In genomic region chr5:176682016-176682531, GRCh38 we compare ENCODE assay signal across 10 cellular contexts. TPM values are rescaled to one million over a fixed set of nuclear protein-coding genes. Genes with fewer than 3 reads are reported as not detected.
"Had no signal": no experiment of that assay in that cellular context is flagged by ENCODE, and none has a peak within 500 bp of the region (broad histone marks: within the 10 kb centered on the region; RNA-seq: fewer than 3 reads in every experiment).

No MANE protein-coding gene starts in this region.

- FAIRE-seq: HTR-8/SVneo, K562 had no signal

- H2AFZ ChIP-seq: GM23338 had no signal

- ATAC-seq: GM23338, HCT116, K562 had no signal

- H3K4me1 ChIP-seq: HAP-1 had no signal

- H3K4me3 ChIP-seq: GM23338, HAP-1, K562 had no signal

- H3K9me3 ChIP-seq: HAP-1 had no signal

- H3K27ac Mint-ChIP-seq: GM23338, HFFc6 had no signal

- H3K36me3 ChIP-seq: HAP-1 had no signal

- DNase-seq: H7, HFFc6, IMR-90 had no signal

- H3K4me3 Mint-ChIP-seq: GM23338, HFFc6 had no signal

- H3K4me2 ChIP-seq: GM23338 had no signal

RNA-seq across cellular contexts. Expression of gene EIF4E1B, which starts 51.6 kb away (rescaled TPM):
- total RNA-seq: H4, HFFc6, HT-29, IMR-90, K562 had no signal
- polyA plus RNA-seq: GM23338, IMR-90, K562 had no signal

RNA-seq across cellular contexts. Expression of gene SNCB, which starts 51.7 kb away (rescaled TPM):
- total RNA-seq: HFFc6, HT-29, IMR-90, K562 had no signal
- polyA plus RNA-seq: K562 had no signal
